17 cellular contexts compared by ENCODE assay signal in the genomic region with DNA sequence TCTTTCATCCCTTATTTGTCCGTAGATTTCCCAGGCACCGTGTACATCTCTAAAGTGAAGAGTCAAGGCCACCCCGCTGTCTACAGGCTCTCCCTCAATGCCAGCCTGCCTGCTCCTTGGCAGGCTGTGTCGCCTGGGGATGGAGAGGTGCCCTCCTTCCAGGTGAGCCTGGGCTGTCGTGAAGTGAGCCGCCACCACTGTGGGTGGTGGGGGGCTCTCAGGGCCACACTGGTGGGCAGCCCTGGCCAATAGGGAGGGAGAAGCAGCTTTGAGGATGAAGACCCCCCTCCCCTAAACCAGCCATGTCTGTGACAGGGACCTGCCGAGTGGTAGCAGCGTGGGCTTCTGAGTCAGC. TPM values are rescaled to one million over a fixed set of nuclear protein-coding genes. Genes with fewer than 3 reads are reported as not detected.
A peak's percentile ranks its signal among the peaks of the same experiment; 100 is the strongest.
DNase-seq lines count a peak whose midpoint lies in the region; ATAC-seq and TF ChIP-seq lines count a peak whose summit lies in the region.
"Had no signal": no experiment of that assay in that cellular context is flagged by ENCODE, and none has a peak within 500 bp of the region (broad histone marks: within the 10 kb centered on the region; RNA-seq: fewer than 3 reads in every experiment).

No MANE protein-coding gene starts in this region.

- no peak overlapping the region for H3K27ac Mint-ChIP-seq in endodermal cell
- H3K27ac Mint-ChIP-seq: CD8-positive, alpha-beta memory T cell; HFFc6 had no signal

- TF ChIP-seq CTCF in endodermal cell (conservative IDR thresholded peaks at IDR 0.05), result no peak

- H3K9me3 Mint-ChIP-seq in endodermal cell, result no peaks in the 10 kb centered on the region
- H3K9me3 Mint-ChIP-seq: CD8-positive, alpha-beta memory T cell; HFFc6 had no signal

- no peak overlapping the region for H3K4me3 Mint-ChIP-seq in endodermal cell
- H3K4me3 Mint-ChIP-seq: CD8-positive, alpha-beta memory T cell; HFFc6 had no signal

- no peak overlapping the region for H3K9ac ChIP-seq in endodermal cell (ENCODE audit: extremely low read depth, low read length, poor library complexity, severe bottlenecking)
- H3K9ac ChIP-seq: BLaER1 had no signal

- peak; percentile 22 for DNase-seq in activated CD4-positive, CD25-positive, alpha-beta regulatory T cell treated with anti-CD3 and anti-CD28 coated beads, Interleukin-2, amount 50 U/mL, for 72 hours
- DNase-seq in endodermal cell (peak; percentile 18), posterior vena cava (ENCODE audit: low spot score) (peak; percentile 35), ureter (ENCODE audit: low spot score) (peak; percentile 26), occipital lobe (lab: John Stamatoyannopoulos, UW) (no peak)
- no peak for DNase-seq in activated T-cell treated with anti-CD3 and anti-CD28 coated beads, Interleukin-2, amount 50 U/mL, for 48 hours
- DNase-seq: AML-193; Caco-2; CD8-positive, alpha-beta memory T cell; DND-41; GF-D8; HCEC 1CT; HFFc6 had no signal

- ATAC-seq in activated CD4-positive, CD25-positive, alpha-beta regulatory T cell treated with anti-CD3 and anti-CD28 coated beads, Interleukin-2, amount 50 U/mL, for 24 hours, result no peak
- ATAC-seq: HepG2 had no signal

- H3K27me3 ChIP-seq in endodermal cell (ENCODE audit: control insufficient read depth, insufficient read depth, low read length, poor library complexity, severe bottlenecking), result no peaks in the 10 kb centered on the region
- H3K27me3 ChIP-seq: BLaER1 had no signal

- H3K36me3 ChIP-seq in endodermal cell (ENCODE audit: control insufficient read depth, insufficient read depth, low read length), result no peaks in the 10 kb centered on the region

- no peaks in the 10 kb centered on the region for H3K27me3 Mint-ChIP-seq in endodermal cell (ENCODE audit: insufficient read depth)
- H3K27me3 Mint-ChIP-seq: CD8-positive, alpha-beta memory T cell had no signal

- H3K9me3 ChIP-seq in endodermal cell (ENCODE audit: control insufficient read depth, low read length), result no peaks in the 10 kb centered on the region
- H3K9me3 ChIP-seq: BLaER1, Caco-2 had no signal

- no peak overlapping the region for H3K27ac ChIP-seq in endodermal cell (ENCODE audit: low read depth, low read length)
- H3K27ac ChIP-seq: 22Rv1, BLaER1 had no signal

- H3K4me1 ChIP-seq in endodermal cell (ENCODE audit: control insufficient read depth, insufficient read depth, low read length), result no peaks in the 10 kb centered on the region
- H3K4me1 ChIP-seq: Caco-2 had no signal

- H3K4me3 ChIP-seq in endodermal cell (ENCODE audit: low read length), result no peak overlapping the region
- H3K4me3 ChIP-seq: BLaER1 had no signal

- intact Hi-C loops in posterior vena cava (cut with DNase I), result no loop called here

- 58 to 95% methylated on average over 4 to 8 of the region's 8 CpGs for WGBS in endodermal cell (ENCODE audit: insufficient coverage in 1 of 2, insufficient read length in 1 of 2), 2 experiments

- H3K4me1 Mint-ChIP-seq in endodermal cell, result peaks cover 4% of the 10 kb centered on the region
- H3K4me1 Mint-ChIP-seq: CD8-positive, alpha-beta memory T cell had no signal

- H3K36me3 Mint-ChIP-seq in endodermal cell (ENCODE audit: low read depth), result peaks cover 9% of the 10 kb centered on the region
- H3K36me3 Mint-ChIP-seq: CD8-positive, alpha-beta memory T cell had no signal

RNA-seq across cellular contexts. Expression of gene DISP3, which starts 46.2 kb away (rescaled TPM):
- total RNA-seq in endodermal cell (10 to 100 TPM in 1 of 2 donors, 1 to 10 TPM in 1; 9.6 to 11.6 TPM), posterior vena cava (not detected), ureter (0.34 TPM), occipital lobe (26.7 TPM)
- 31.3 TPM for polyA plus RNA-seq in endodermal cell (2013, experiment 1 of 2)
- polyA plus RNA-seq in endodermal cell (2013, experiment 2 of 2), result 26.0 TPM
- total RNA-seq: HFFc6 had no signal

Comparison
In these comparisons a context has a peak if more than half of its experiments do, and no peak if none do; other contexts are left out.
1. DNase-seq: peak in activated CD4-positive, CD25-positive, alpha-beta regulatory T cell treated with anti-CD3 and anti-CD28 coated beads, Interleukin-2, amount 50 U/mL, for 72 hours (single experiment), endodermal cell (single experiment), posterior vena cava (single experiment) and ureter (single experiment); none in activated T-cell treated with anti-CD3 and anti-CD28 coated beads, Interleukin-2, amount 50 U/mL, for 48 hours (0 of 2) and occipital lobe (single experiment).